12 cellular contexts compared by ENCODE assay signal in genomic region chr17:17831208-17832039, GRCh38. TPM values are rescaled to one million over a fixed set of nuclear protein-coding genes. Genes with fewer than 3 reads are reported as not detected.
DNase-seq lines count a peak whose midpoint lies in the region; ATAC-seq, FAIRE-seq and TF ChIP-seq lines count a peak whose summit lies in the region.
"Had no signal": no experiment of that assay in that cellular context is flagged by ENCODE, and none has a peak within 500 bp of the region (broad histone marks: within the 10 kb centered on the region; RNA-seq: fewer than 3 reads in every experiment).

No MANE protein-coding gene starts in this region.

- ATAC-seq in K562 = no peak
- ATAC-seq in HG03460 (IDR thresholded peaks at IDR 0.05; ENCODE audit: unreplicated experiment) = no peak
- ATAC-seq: PC-3 had no signal

- no peak for FAIRE-seq in K562 (lab: Jason Lieb, UNC)

- H3K4me3 Mint-ChIP-seq in CD8-positive, alpha-beta memory T cell = peak overlapping the region in 1 of 7 donors; percentile 10

- peaks cover 0 to 6% of the 10 kb centered on the region in 2 donors for H3K27me3 Mint-ChIP-seq in CD8-positive, alpha-beta memory T cell

- H3K4me1 ChIP-seq in K562 (replicated peaks in 1 of 2; ENCODE audit: control insufficient read depth in 2 of 2, insufficient read depth in 2 of 2, low read length in 2 of 2) (peaks cover 47 to 53% of the 10 kb centered on the region in 2 experiments), stomach (peaks cover 61 to 92% (median 77%) of the 10 kb centered on the region in 4 donors)
- H3K4me1 ChIP-seq in CD8-positive, alpha-beta memory T cell (ENCODE audit: insufficient read depth, low read length) = peaks cover 45% of the 10 kb centered on the region

- peak overlapping the region in 1 of 2 experiments; percentile 53; a peak in 2 of 4 replicates for H3K9ac ChIP-seq in K562 (ENCODE audit: insufficient read depth in 1 of 2, low read depth in 2 of 2, low read length in 2 of 2)

- TF ChIP-seq EP300 in K562 (IDR thresholded peaks at IDR 0.05; ENCODE audit: low read length) (no peak), stomach (IDR thresholded peaks at IDR 0.05) (no peak)

- intact Hi-C loops in K562 (cut with micrococcal nuclease) (no loop called here), stomach (cut with DNase I; ENCODE audit: low total_unique reads) (no loop called here)

- CTCF ChIA-PET in K562 (lab: Yijun Ruan, JAX; ENCODE audit: low intra/inter-chr PET ratio) = no interaction called here
- CTCF ChIA-PET in CD8-positive, alpha-beta memory T cell (lab: Charles Lee) = interaction anchor here (1.1 kb wide), 1 partner anchor 29 kb away, joined by 3 read pairs; no protein-coding TSS in a partner anchor

- 81% methylated on average over 9 of the region's 12 CpGs for whole genome bisulfite sequencing in K562 (ENCODE audit: insufficient coverage, low coverage, missing lambda C conversion rate)
- WGBS in stomach, 5 donors = 28 to 61% (median 58%) methylated on average over 12 of the region's 12 CpGs

- H3K27me3 ChIP-seq in MG63 (no peaks in the 10 kb centered on the region), K562 (ENCODE audit: control insufficient read depth in 2 of 2, insufficient read depth in 2 of 2, low read length in 2 of 2) (no peaks in the 10 kb centered on the region), stomach (no peaks in the 10 kb centered on the region)
- H3K27me3 ChIP-seq in CD8-positive, alpha-beta memory T cell (ENCODE audit: insufficient read depth, low read length, poor library complexity, severe bottlenecking) = no peaks in the 10 kb centered on the region

- TF ChIP-seq CTCF in K562 (IDR thresholded peaks at IDR 0.05 in 2 of 3, conservative IDR thresholded peaks at IDR 0.05 in 1 of 3; ENCODE audit: insufficient read depth in 2 of 3, low read depth in 1 of 3, low read length in 3 of 3) (no peak), stomach (IDR thresholded peaks at IDR 0.05) (no peak)

- no peak overlapping the region for H3K27ac ChIP-seq in K562 (ENCODE audit: extremely low read depth, low read depth, low read length)
- H3K27ac ChIP-seq in stomach = peak overlapping the region; percentile 43 to 84 (median 70)
- no peak overlapping the region for H3K27ac ChIP-seq in CD8-positive, alpha-beta memory T cell (ENCODE audit: low read depth, low read length)

- no peaks in the 10 kb centered on the region for H3K9me1 ChIP-seq in K562 (ENCODE audit: control insufficient read depth, insufficient read depth, low read length)

- H3K4me1 Mint-ChIP-seq in CD8-positive, alpha-beta memory T cell = peaks cover 49 to 74% (median 58%) of the 10 kb centered on the region in 3 donors

- H3K4me3 ChIP-seq in MG63 (no peak overlapping the region), K562 (no peak overlapping the region), stomach (no peak overlapping the region)
- no peak overlapping the region for H3K4me3 ChIP-seq in CD8-positive, alpha-beta memory T cell (ENCODE audit: low read length)

- in situ Hi-C loops in K562 (cut with MboI) = no loop called here

- peaks cover 96% of the 10 kb centered on the region for H3K79me2 ChIP-seq in K562 (ENCODE audit: control insufficient read depth, insufficient read depth, low read length)

- peak; percentile 50 for DNase-seq in MG63
- no peak for DNase-seq in K562 (ENCODE audit: extremely low read depth in 1 of 4, low spot score in 3 of 4)
- peak; percentile 42 for DNase-seq in left kidney (ENCODE audit: low read depth, low spot score)
- DNase-seq in stomach = no peak
- DNase-seq in cerebellum (ENCODE audit: low spot score) = no peak
- DNase-seq in CD8-positive, alpha-beta memory T cell = no peak
- no peak for DNase-seq in MV-4-11 (lab: John Stamatoyannopoulos, UW)
- DNase-seq: Kasumi-1; NCI-H2107; PC-3; stimulated activated naive CD4-positive, alpha-beta T cell had no signal

- H3K4me2 ChIP-seq in K562 (ENCODE audit: insufficient read depth, low read length) = no peak overlapping the region

- no peak overlapping the region for H2AFZ ChIP-seq in K562 (ENCODE audit: low read depth, low read length)

- H4K20me1 ChIP-seq in K562 (replicated peaks; ENCODE audit: control insufficient read depth, insufficient read depth, low read length) = peaks cover 27% of the 10 kb centered on the region; the same call in 1 of the 2 replicates

- H3K27ac Mint-ChIP-seq in CD8-positive, alpha-beta memory T cell = peak overlapping the region in 2 of 8 donors; percentile 26 to 82

- H3K9me3 ChIP-seq in MG63 (no peaks in the 10 kb centered on the region), K562 (replicated peaks; ENCODE audit: control insufficient read depth, insufficient read depth, low read depth, low read length) (no peaks in the 10 kb centered on the region), stomach (no peaks in the 10 kb centered on the region)
- H3K9me3 ChIP-seq in CD8-positive, alpha-beta memory T cell (ENCODE audit: low read length) = no peaks in the 10 kb centered on the region

- TF ChIP-seq POLR2A in K562 (conservative IDR thresholded peaks at IDR 0.05) (no peak), stomach (IDR thresholded peaks at IDR 0.05) (no peak)

- no peak for TF ChIP-seq RAD21 in K562 (CRISPR knock-in tag; conservative IDR thresholded peaks at IDR 0.05 in 1 of 2, IDR thresholded peaks at IDR 0.05 in 1 of 2)

- H3K9me3 Mint-ChIP-seq in CD8-positive, alpha-beta memory T cell = peaks cover 0 to 3% (median 0%) of the 10 kb centered on the region in 5 donors

- POLR2A ChIA-PET in K562 (lab: Yijun Ruan, JAX) = interaction anchor here (2.2 kb wide), 1 partner anchor 12 kb away, joined by 9 read pairs; no protein-coding TSS in a partner anchor
- POLR2A ChIA-PET in CD8-positive, alpha-beta memory T cell (lab: Charles Lee) = no interaction called here

- H3K36me3 Mint-ChIP-seq in CD8-positive, alpha-beta memory T cell = peaks cover 0 to 22% (median 4%) of the 10 kb centered on the region in 3 donors

- H3K36me3 ChIP-seq in MG63 (peaks cover 18% of the 10 kb centered on the region), K562 (ENCODE audit: control insufficient read depth, insufficient read depth, low read length) (peaks cover 79% of the 10 kb centered on the region; the same call in 2 of the 3 replicates), stomach (peaks cover 0 to 9% (median 2%) of the 10 kb centered on the region in 4 donors)
- peaks cover 7% of the 10 kb centered on the region for H3K36me3 ChIP-seq in CD8-positive, alpha-beta memory T cell (ENCODE audit: insufficient read depth, low read length)

- no TSS peak for BruUV-seq in K562 (replicated peaks; lab: Mats Ljungman, UMichigan)

TF ChIP-seq in K562, 482 proteins besides CTCF, POLR2A, EP300 and RAD21:
- TF ChIP-seq POLR2G (IDR thresholded peaks at IDR 0.05; ENCODE audit: low read depth, low read length) (0 out of 2 replicates have a peak, but pooled peaks have one; percentile 17), ZNF408 (CRISPR knock-in tag; IDR thresholded peaks at IDR 0.05; ENCODE audit: low read depth) (no peak), FIP1L1 (IDR thresholded peaks at IDR 0.05; ENCODE audit: low read depth, low read length, poor library complexity, severe bottlenecking) (no peak)
TF ChIP-seq in K562: peak in this region for 1.

RNA-seq across cellular contexts. Expression of gene SREBF1, which starts 5.4 kb away (rescaled TPM):
- total RNA-seq in MG63 (2014; rRNA removed; shearing (Covaris generic); ENCODE audit: low replicate concordance) = 36.0 and 59.3 TPM in 2 replicates
- total RNA-seq in K562 (2011; cell fraction: chromatin; rRNA removed; ENCODE audit: low replicate concordance) = 392 and 1,233 TPM in 2 replicates
- total RNA-seq in K562 (2011; cell fraction: nucleolus; rRNA removed) = 729 and 820 TPM in 2 replicates
- total RNA-seq in K562 (2011; cell fraction: nucleoplasm; rRNA removed) = 484 and 520 TPM in 2 replicates
- total RNA-seq in K562 (2014; rRNA removed) (69.4 and 80.7 TPM in 2 replicates), K562 (2014; rRNA removed; fragmentation: Illumina TruSeq; extraction: Trizol) (28.6 and 31.2 TPM in 2 replicates), K562 (2015; rRNA removed; fragmentation: Illumina TruSeq; extraction: Trizol) (69.5 and 69.7 TPM in 2 replicates), K562 (2021) (134 and 169 TPM in 2 replicates), stomach (100 to 1,000 TPM in 3 of 5 donors, 10 to 100 TPM in 2; 18.9 to 207 (median 126) TPM), cerebellum (11.8 TPM)
- polyA plus RNA-seq in K562 (2011; rRNA removed) (35.6 and 140 TPM in 2 replicates), K562 (2014; fragmentation: Illumina TruSeq; extraction: Trizol) (98.4 and 117 TPM in 2 replicates), K562 (2014; fragmentation: Nextera tagmentation; extraction: Ambion mirVana) (1 to 10 TPM; 1.6 to 1.7 TPM), K562 (2014; rRNA removed) (90.3 and 91.1 TPM in 2 replicates), stomach (10 to 100 TPM; 13.1 to 64.5 (median 17.2) TPM)
- 54.3 and 84.0 TPM in 2 replicates for polyA plus RNA-seq in K562 (2011; cell fraction: cytosol; rRNA removed)
- 590 and 682 TPM in 2 replicates for polyA plus RNA-seq in K562 (2011; cell fraction: nucleus; rRNA removed)
- 162 and 169 TPM in 2 replicates for polyA plus RNA-seq in K562 (2012)
- 33.6 and 42.1 TPM in 2 replicates for polyA minus RNA-seq in K562 (2011; rRNA and poly(A)+ RNA removed)
- 133 and 177 TPM in 2 replicates for polyA minus RNA-seq in K562 (2011; cell fraction: cytosol; rRNA and poly(A)+ RNA removed)
- polyA minus RNA-seq in K562 (2011; cell fraction: nucleus; rRNA and poly(A)+ RNA removed) = 150 and 229 TPM in 2 replicates
- 10 to 100 TPM; 27.2 to 29.6 TPM for total RNA-seq in CD8-positive, alpha-beta memory T cell
- polyA plus RNA-seq in CD8-positive, alpha-beta memory T cell = 16.4 TPM

Comparison
In these comparisons a context has a peak if more than half of its experiments do, and no peak if none do; other contexts are left out.
1. DNase-seq: peak in MG63 (single experiment) and left kidney (single experiment); none in K562 (0 of 4), stomach (single experiment), cerebellum (single experiment), CD8-positive, alpha-beta memory T cell (0 of 5) and MV-4-11 (single experiment).
2. H3K27ac ChIP-seq: peak in stomach (5 of 5); none in K562 (single experiment) and CD8-positive, alpha-beta memory T cell (single experiment).